In the genomic region with DNA sequence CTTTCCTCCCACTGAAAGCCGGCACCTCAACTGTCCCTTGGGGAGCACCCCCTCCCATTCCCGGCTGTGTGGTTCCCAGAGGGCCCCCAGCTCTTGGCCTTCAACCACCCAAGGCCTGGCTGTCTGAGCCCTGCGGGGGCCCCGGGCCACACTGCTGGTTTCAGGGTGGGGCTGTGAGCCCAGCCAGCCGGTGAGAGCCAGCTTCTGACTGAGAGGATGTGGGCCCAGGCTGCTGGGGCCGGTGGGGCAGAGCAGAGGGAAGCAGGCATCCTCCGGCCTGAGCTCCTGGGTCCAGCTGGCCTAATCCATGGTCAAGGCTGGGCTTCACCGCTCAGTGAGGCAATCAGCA, we compare ENCODE assay signal across 1 cellular context.
TF ChIP-seq lines count a peak whose summit lies in the region.

No MANE protein-coding gene starts in this region.

TF ChIP-seq in HCT116, 20 proteins besides CTCF, POLR2A, EP300 and RAD21 (continued from another document):
- TF ChIP-seq ZNF274 (IDR thresholded peaks at IDR 0.05; ENCODE audit: low read depth, low read length) (no peak), FOSL1 (IDR thresholded peaks at IDR 0.05; ENCODE audit: low read depth) (no peak), SRF (IDR thresholded peaks at IDR 0.05; ENCODE audit: low read depth) (no peak), SIN3A (IDR thresholded peaks at IDR 0.05; ENCODE audit: low read depth) (no peak), EZH2phosphoT487 (IDR thresholded peaks at IDR 0.05; ENCODE audit: borderline replicate concordance) (no peak)
